33 cellular contexts compared by ENCODE assay signal in the genomic region with DNA sequence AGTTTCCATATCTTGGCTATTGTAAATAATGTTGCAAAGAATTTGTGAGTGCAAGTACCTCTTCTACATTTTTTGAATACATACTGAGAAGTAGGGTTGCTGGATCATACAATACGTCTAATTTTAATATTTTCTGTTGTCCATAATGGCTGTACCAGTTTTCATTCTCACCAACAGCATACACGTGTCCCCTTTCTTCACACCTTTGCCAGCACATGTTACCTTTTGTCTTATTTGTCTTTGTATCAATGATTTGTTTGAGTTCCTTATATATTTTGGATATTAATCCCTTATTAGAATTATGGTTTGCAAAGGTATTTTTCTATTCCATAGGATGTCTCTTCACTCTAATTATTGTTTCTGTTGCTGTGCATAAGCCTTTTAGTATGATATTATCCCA.
"Had no signal": no experiment of that assay in that cellular context is flagged by ENCODE, and none has a peak within 500 bp of the region (broad histone marks: within the 10 kb centered on the region; RNA-seq: fewer than 3 reads in every experiment).

No MANE protein-coding gene starts in this region.

- FAIRE-seq: astrocyte, bronchial epithelial cell had no signal

- H3K36me3 ChIP-seq: adrenal gland, ascending aorta, brain microvascular endothelial cell, breast epithelium, cardiac muscle cell had no signal

- H3K9me3 ChIP-seq: adrenal gland, ascending aorta, body of pancreas, breast epithelium had no signal

- ATAC-seq: activated naive CD4-positive, alpha-beta T cell treated with anti-CD3 and anti-CD28 coated beads, Interleukin-2, amount 50 U/mL, for 72 hours; activated naive CD8-positive, alpha-beta T cell treated with anti-CD3 and anti-CD28 coated beads, Interleukin-2, amount 50 U/mL, for 24 hours; activated T-cell treated with anti-CD3 and anti-CD28 coated beads, Interleukin-2, amount 50 U/mL, for 4 hours; activated T-cell treated with anti-CD3 and anti-CD28 coated beads, Interleukin-2, amount 50 U/mL, for 72 hours; activated T-helper 17 cell treated with anti-CD3 and anti-CD28 coated beads, Interleukin-2, amount 50 U/mL, for 72 hours; body of pancreas had no signal

- H3K4me1 ChIP-seq: adrenal gland, ascending aorta, body of pancreas, breast epithelium had no signal

- H3K27me3 ChIP-seq: adrenal gland, ascending aorta, body of pancreas, brain microvascular endothelial cell, breast epithelium, cardiac muscle cell had no signal

- DNase-seq: activated effector memory CD4-positive, alpha-beta T cell treated with anti-CD3 and anti-CD28 coated beads, Interleukin-2, amount 50 U/mL, for 16 hours; activated effector memory CD4-positive, alpha-beta T cell treated with Interleukin-2 at 50 U/mL for 16 hours; activated gamma-delta T cell; activated gamma-delta T cell treated with Interleukin-2 at 50 U/mL for 16 hours; activated naive CD4-positive, alpha-beta T cell; activated naive CD4-positive, alpha-beta T cell treated with anti-CD3 and anti-CD28 coated beads for 36 hours; activated naive CD4-positive, alpha-beta T cell treated with anti-CD3 and anti-CD28 coated beads, Interleukin-2, amount 10 ng/mL, durations not matched to agents 7 days and 5 days; activated naive CD4-positive, alpha-beta T cell treated with anti-CD3 and anti-CD28 coated beads, Interleukin-2, amount 50 U/mL, for 16 hours; activated naive CD4-positive, alpha-beta T cell treated with Interleukin-2 at 50 U/mL for 16 hours; activated naive CD8-positive, alpha-beta T cell treated with anti-CD3 and anti-CD28 coated beads for 36 hours; activated naive CD8-positive, alpha-beta T cell treated with anti-CD3 and anti-CD28 coated beads, Interleukin-2, amount 10 ng/mL, durations not matched to agents 7 days and 5 days; activated naive CD8-positive, alpha-beta T cell treated with anti-CD3 and anti-CD28 coated beads, Interleukin-2, amount 50 U/mL, for 24 hours; activated T-cell treated with anti-CD3 and anti-CD28 coated beads, Interleukin-2, amount 50 U/mL, for 24 hours; activated T-cell treated with anti-CD3 and anti-CD28 coated beads, Interleukin-2, amount 50 U/mL, for 4 hours; activated T-cell treated with anti-CD3 and anti-CD28 coated beads, Interleukin-2, amount 50 U/mL, for 48 hours; activated T-cell treated with anti-CD3 and anti-CD28 coated beads, Interleukin-2, amount 50 U/mL, for 72 hours; adrenal gland; amniotic stem cell; amygdala; anterior cingulate cortex; aorta; body of pancreas; brain microvascular endothelial cell; caudate nucleus; central memory CD4-positive, alpha-beta T cell; cerebellar nuclear complex had no signal

- H3K27ac ChIP-seq: adrenal gland, ascending aorta, body of pancreas, brain microvascular endothelial cell, breast epithelium, cardiac muscle cell had no signal

- H3K4me3 ChIP-seq: adrenal gland, ascending aorta, body of pancreas, breast epithelium, cardiac muscle cell had no signal
